ENCODE assay signal across 8 cellular contexts in genomic region chr2:98936133-98936916, GRCh38. TPM values are rescaled to one million over a fixed set of nuclear protein-coding genes. Genes with fewer than 3 reads are reported as not detected.
DNase-seq lines count a peak whose midpoint lies in the region; ATAC-seq and TF ChIP-seq lines count a peak whose summit lies in the region.

Gene CRACDL, minus strand, starts transcription at chr2:98936225. Its CDS starts 89,425 bp downstream, at chr2:98846800.

- intact Hi-C loops in heart right ventricle (cut with DNase I), result no loop called here

- H3K4me1 Mint-ChIP-seq in activated T-cell treated with anti-CD3 and anti-CD28 coated beads, Interleukin-2, amount 50 U/mL, for 24 hours (ENCODE audit: low read depth), result peaks cover 14% of the 10 kb centered on the region
- H3K4me1 Mint-ChIP-seq in progenitor cell of endocrine pancreas (ENCODE audit: low read depth), result peaks cover 2% of the 10 kb centered on the region

- 1% methylated on average over 56 to 88 of the region's 88 CpGs for WGBS in heart right ventricle, 2 donors

- H3K36me3 Mint-ChIP-seq in activated T-cell treated with anti-CD3 and anti-CD28 coated beads, Interleukin-2, amount 50 U/mL, for 24 hours (ENCODE audit: low read depth), result no peaks in the 10 kb centered on the region
- no peaks in the 10 kb centered on the region for H3K36me3 Mint-ChIP-seq in progenitor cell of endocrine pancreas (ENCODE audit: insufficient read depth)

- peak within 1 kb of the TSS; percentile 43 for H3K4me3 ChIP-seq in HL-60 (replicated peaks; ENCODE audit: insufficient read depth, low read length)
- peak within 1 kb of the TSS; percentile 10 to 54 (median 44) for H3K4me3 ChIP-seq in heart right ventricle

- no peak for TF ChIP-seq CTCF in HL-60 (IDR thresholded peaks at IDR 0.05; ENCODE audit: insufficient read depth, low read length)
- peak in 1 of 9 donors; percentile 11 for TF ChIP-seq CTCF in heart right ventricle (IDR thresholded peaks at IDR 0.05)
- peak; percentile 45 for TF ChIP-seq CTCF in progenitor cell of endocrine pancreas (IDR thresholded peaks at IDR 0.05; ENCODE audit: unreplicated experiment)

- DNase-seq in 8988T, result peak; percentile 63
- peak; percentile 22 to 37 for DNase-seq in HL-60 (ENCODE audit: low read depth in 1 of 2, low spot score in 1 of 2)
- DNase-seq in activated T-cell treated with anti-CD3 and anti-CD28 coated beads, Interleukin-2, amount 50 U/mL, for 24 hours, result peak; percentile 53
- no peak for DNase-seq in heart right ventricle
- no peak for DNase-seq in progenitor cell of endocrine pancreas (ENCODE audit: low spot score, unreplicated experiment)
- no peak for DNase-seq in hippocampal formation (lab: John Stamatoyannopoulos, UW)

- peaks cover 3 to 19% (median 14%) of the 10 kb centered on the region in 9 donors for H3K4me1 ChIP-seq in heart right ventricle

- peaks cover 72% of the 10 kb centered on the region for H3K27me3 Mint-ChIP-seq in activated T-cell treated with anti-CD3 and anti-CD28 coated beads, Interleukin-2, amount 50 U/mL, for 24 hours
- peaks cover 80% of the 10 kb centered on the region for H3K27me3 Mint-ChIP-seq in progenitor cell of endocrine pancreas

- no peaks in the 10 kb centered on the region for H3K9me3 ChIP-seq in heart right ventricle

- H3K27ac Mint-ChIP-seq in activated T-cell treated with anti-CD3 and anti-CD28 coated beads, Interleukin-2, amount 50 U/mL, for 24 hours, result no peak within 1 kb of the TSS
- H3K27ac Mint-ChIP-seq in progenitor cell of endocrine pancreas, result no peak within 1 kb of the TSS

- no peak within 1 kb of the TSS for H3K27ac ChIP-seq in HL-60 (replicated peaks)
- no peak within 1 kb of the TSS for H3K27ac ChIP-seq in heart right ventricle

- ATAC-seq in heart right ventricle (peak in 4 of 8 donors; percentile 8 to 60 (median 44)), HG03521 (IDR thresholded peaks at IDR 0.05; ENCODE audit: unreplicated experiment) (no peak), HG03025 (IDR thresholded peaks at IDR 0.05; ENCODE audit: low FRiP score, unreplicated experiment) (no peak)

- peaks cover 25% of the 10 kb centered on the region for H3K27me3 ChIP-seq in HL-60 (ENCODE audit: insufficient read depth, poor library complexity, severe bottlenecking)
- peaks cover 4 to 65% (median 57%) of the 10 kb centered on the region in 7 donors for H3K27me3 ChIP-seq in heart right ventricle

- H3K36me3 ChIP-seq in heart right ventricle, result no peaks in the 10 kb centered on the region

- no peaks in the 10 kb centered on the region for H3K9me3 Mint-ChIP-seq in activated T-cell treated with anti-CD3 and anti-CD28 coated beads, Interleukin-2, amount 50 U/mL, for 24 hours
- H3K9me3 Mint-ChIP-seq in progenitor cell of endocrine pancreas (ENCODE audit: low read depth), result no peaks in the 10 kb centered on the region

- H3K4me3 Mint-ChIP-seq in activated T-cell treated with anti-CD3 and anti-CD28 coated beads, Interleukin-2, amount 50 U/mL, for 24 hours, result peak within 1 kb of the TSS; percentile 73
- H3K4me3 Mint-ChIP-seq in progenitor cell of endocrine pancreas (ENCODE audit: low read depth), result peak within 1 kb of the TSS; percentile 66

RNA-seq across cellular contexts. Expression of gene CRACDL, which starts in this region (rescaled TPM):
- total RNA-seq in heart right ventricle, result 1 to 10 TPM; 1.2 to 4.6 (median 2.7) TPM
- polyA plus RNA-seq in heart right ventricle, result 1 to 10 TPM; 3.1 to 7.9 TPM
- 1.6 and 2.1 TPM in 2 replicates for total RNA-seq in progenitor cell of endocrine pancreas

Comparison
In these comparisons a context has a peak if more than half of its experiments do, and no peak if none do; other contexts are left out.
1. DNase-seq: peak in 8988T (single experiment), HL-60 (2 of 2) and activated T-cell treated with anti-CD3 and anti-CD28 coated beads, Interleukin-2, amount 50 U/mL, for 24 hours (single experiment); none in heart right ventricle (0 of 2), progenitor cell of endocrine pancreas (single experiment) and hippocampal formation (0 of 2).